In genomic region chr15:58694641-58695398, GRCh38 we compare ENCODE assay signal across 24 cellular contexts. TPM values are rescaled to one million over a fixed set of nuclear protein-coding genes. Genes with fewer than 3 reads are reported as not detected.
A peak's percentile ranks its signal among the peaks of the same experiment; 100 is the strongest.
DNase-seq lines count a peak whose midpoint lies in the region; ATAC-seq and TF ChIP-seq lines count a peak whose summit lies in the region.
"Had no signal": no experiment of that assay in that cellular context is flagged by ENCODE, and none has a peak within 500 bp of the region (broad histone marks: within the 10 kb centered on the region; RNA-seq: fewer than 3 reads in every experiment).

No MANE protein-coding gene starts in this region.

- peaks cover 3% of the 10 kb centered on the region for H3F3A ChIP-seq in neural progenitor cell (ENCODE audit: low read depth)

- CTCF ChIA-PET in Calu3 (lab: Charles Lee) = interaction anchor here (0.7 kb wide), 1 partner anchor 53 kb away, joined by 4 read pairs; no protein-coding TSS in a partner anchor

- H3K9me3 Mint-ChIP-seq in Calu3 (ENCODE audit: low read depth, unreplicated experiment) (peaks cover 8% of the 10 kb centered on the region), neural progenitor cell (peaks cover 41% of the 10 kb centered on the region)
- H3K9me3 Mint-ChIP-seq in activated T-helper 17 cell treated with anti-CD3 and anti-CD28 coated beads, Interleukin-2, amount 50 U/mL, for 72 hours = peaks cover 4% of the 10 kb centered on the region

- no peak for TF ChIP-seq CTCF in Calu3 (IDR thresholded peaks at IDR 0.05; ENCODE audit: unreplicated experiment)
- no peak for TF ChIP-seq CTCF in fibroblast of the aortic adventitia (IDR thresholded peaks at IDR 0.05; ENCODE audit: insufficient read depth, low read length)
- no peak for TF ChIP-seq CTCF in neural progenitor cell (IDR thresholded peaks at IDR 0.05)
- no peak for TF ChIP-seq CTCF in psoas muscle (IDR thresholded peaks at IDR 0.05)

- H4K20me1 ChIP-seq in neural progenitor cell (ENCODE audit: low read depth) = peaks cover 38% of the 10 kb centered on the region

- H3K27me3 Mint-ChIP-seq in Calu3 (ENCODE audit: unreplicated experiment) (no peaks in the 10 kb centered on the region), neural progenitor cell (ENCODE audit: insufficient read depth, low read depth) (no peaks in the 10 kb centered on the region)
- no peaks in the 10 kb centered on the region for H3K27me3 Mint-ChIP-seq in activated T-helper 17 cell treated with anti-CD3 and anti-CD28 coated beads, Interleukin-2, amount 50 U/mL, for 72 hours
- H3K27me3 Mint-ChIP-seq: activated CD4-positive, alpha-beta T cell treated with anti-CD3 and anti-CD28 coated beads, Interleukin-2, amount 10 ng/mL, durations not matched to agents 24 days and 14 days; activated CD8-positive, alpha-beta memory T cell treated with anti-CD3 and anti-CD28 coated beads, Interleukin-2, amount 10 ng/mL, durations not matched to agents 7 days and 5 days had no signal

- peak overlapping the region; percentile 29 for H3K4me2 ChIP-seq in neural progenitor cell

- H3K27ac ChIP-seq in neural progenitor cell = peak overlapping the region; percentile 56
- H3K27ac ChIP-seq in psoas muscle = no peak overlapping the region
- H3K27ac ChIP-seq: colonic mucosa had no signal

- ATAC-seq in activated T-helper 17 cell treated with anti-CD3 and anti-CD28 coated beads, Interleukin-2, amount 50 U/mL, for 72 hours (replicated peaks) = no peak
- ATAC-seq in psoas muscle (no peak), HG03342 (IDR thresholded peaks at IDR 0.05; ENCODE audit: unreplicated experiment) (no peak)
- ATAC-seq: activated CD8-positive, alpha-beta memory T cell treated with anti-CD3 and anti-CD28 coated beads, Interleukin-2, amount 10 ng/mL, durations not matched to agents 7 days and 5 days; activated naive CD4-positive, alpha-beta T cell treated with anti-CD3 and anti-CD28 coated beads, Interleukin-2, amount 50 U/mL, for 72 hours; PC-3 had no signal

- 41 to 52% (median 42%) methylated on average over 3 of the region's 3 CpGs for WGBS in psoas muscle, 3 donors

- H3K4me1 ChIP-seq in neural progenitor cell = peaks cover 15% of the 10 kb centered on the region
- H3K4me1 ChIP-seq in psoas muscle = peaks cover 15% of the 10 kb centered on the region
- H3K4me1 ChIP-seq: colonic mucosa had no signal

- DNase-seq in Calu3 (no peak), fibroblast of the aortic adventitia (ENCODE audit: low read depth) (peak; percentile 28), neural progenitor cell (ENCODE audit: low spot score) (no peak), AML-193 (lab: John Stamatoyannopoulos, UW) (no peak), mucosa of gallbladder (ENCODE audit: low spot score) (no peak), psoas muscle (no peak)
- DNase-seq: activated CD4-positive, alpha-beta T cell treated with anti-CD3 and anti-CD28 coated beads, Interleukin-2, amount 10 ng/mL, durations not matched to agents 24 days and 14 days; activated CD8-positive, alpha-beta memory T cell treated with anti-CD3 and anti-CD28 coated beads, Interleukin-2, amount 10 ng/mL, durations not matched to agents 7 days and 5 days; colonic mucosa; DMS79 treated with DMSO at 0.1 percent for 48 hours; Karpas-422; NCI-H187 treated with DMSO at 0.1 percent for 48 hours; NCI-H226; nucleus accumbens; PC-3; retina; SHP77 treated with DMSO at 0.1 percent for 48 hours; spleen; stimulated activated CD4-positive, alpha-beta T cell treated with anti-CD3 and anti-CD28 coated beads, Interleukin-4, amount 100 ng/mL, for 1 hour; stimulated activated naive CD4-positive, alpha-beta T cell had no signal

- H3K4me3 ChIP-seq in fibroblast of the aortic adventitia (ENCODE audit: low read depth, low read length) = no peak overlapping the region
- H3K4me3 ChIP-seq in neural progenitor cell = no peak overlapping the region
- no peak overlapping the region for H3K4me3 ChIP-seq in psoas muscle
- H3K4me3 ChIP-seq: colonic mucosa, spleen had no signal

- H3K27me3 ChIP-seq in neural progenitor cell (no peaks in the 10 kb centered on the region), psoas muscle (ENCODE audit: insufficient read depth in 3 of 3, low read length in 2 of 3) (no peaks in the 10 kb centered on the region)
- H3K27me3 ChIP-seq: colonic mucosa, spleen had no signal

- peaks cover 99% of the 10 kb centered on the region for H3K79me2 ChIP-seq in neural progenitor cell (ENCODE audit: low read depth)

- H3K9ac ChIP-seq in neural progenitor cell = no peak overlapping the region

- no peak overlapping the region for H3K27ac Mint-ChIP-seq in Calu3 (ENCODE audit: unreplicated experiment)
- H3K27ac Mint-ChIP-seq in activated T-helper 17 cell treated with anti-CD3 and anti-CD28 coated beads, Interleukin-2, amount 50 U/mL, for 72 hours = peak overlapping the region; percentile 41
- H3K27ac Mint-ChIP-seq in neural progenitor cell = peak overlapping the region; percentile 39
- H3K27ac Mint-ChIP-seq: activated CD4-positive, alpha-beta T cell treated with anti-CD3 and anti-CD28 coated beads, Interleukin-2, amount 10 ng/mL, durations not matched to agents 24 days and 14 days; activated CD8-positive, alpha-beta memory T cell treated with anti-CD3 and anti-CD28 coated beads, Interleukin-2, amount 10 ng/mL, durations not matched to agents 7 days and 5 days; activated naive CD4-positive, alpha-beta T cell treated with anti-CD3 and anti-CD28 coated beads, Interleukin-2, amount 50 U/mL, for 72 hours; activated T-helper 1 cell treated with anti-CD3 and anti-CD28 coated beads, Interleukin-12 subunit alpha, Interleukin-12 subunit beta, Interleukin-2, Interleukin-4 antibody, amounts not matched to agents 30 ng/mL and 10 ng/mL and 1 ng/mL, durations not matched to agents 14 hours and 24 hours and 36 hours had no signal

- H3K4me1 Mint-ChIP-seq in Calu3 (ENCODE audit: low read depth, unreplicated experiment) (peaks cover 34% of the 10 kb centered on the region), neural progenitor cell (no peaks in the 10 kb centered on the region)
- peaks cover 42% of the 10 kb centered on the region for H3K4me1 Mint-ChIP-seq in activated T-helper 17 cell treated with anti-CD3 and anti-CD28 coated beads, Interleukin-2, amount 50 U/mL, for 72 hours

- H3K36me3 Mint-ChIP-seq in Calu3 (ENCODE audit: insufficient read depth, unreplicated experiment) (peaks cover 34% of the 10 kb centered on the region), neural progenitor cell (peaks cover 45% of the 10 kb centered on the region)
- peaks cover 18% of the 10 kb centered on the region for H3K36me3 Mint-ChIP-seq in activated T-helper 17 cell treated with anti-CD3 and anti-CD28 coated beads, Interleukin-2, amount 50 U/mL, for 72 hours (ENCODE audit: low read depth)

- H3K4me3 Mint-ChIP-seq in Calu3 (ENCODE audit: low read depth, unreplicated experiment) (no peak overlapping the region), neural progenitor cell (no peak overlapping the region)
- H3K4me3 Mint-ChIP-seq in activated T-helper 17 cell treated with anti-CD3 and anti-CD28 coated beads, Interleukin-2, amount 50 U/mL, for 72 hours = no peak overlapping the region
- H3K4me3 Mint-ChIP-seq: activated CD4-positive, alpha-beta T cell treated with anti-CD3 and anti-CD28 coated beads, Interleukin-2, amount 10 ng/mL, durations not matched to agents 24 days and 14 days; activated CD8-positive, alpha-beta memory T cell treated with anti-CD3 and anti-CD28 coated beads, Interleukin-2, amount 10 ng/mL, durations not matched to agents 7 days and 5 days; activated T-helper 1 cell treated with anti-CD3 and anti-CD28 coated beads, Interleukin-12 subunit alpha, Interleukin-12 subunit beta, Interleukin-2, Interleukin-4 antibody, amounts not matched to agents 30 ng/mL and 10 ng/mL and 1 ng/mL, durations not matched to agents 14 hours and 24 hours and 36 hours had no signal

- H3K9me3 ChIP-seq in neural progenitor cell (ENCODE audit: low read depth) (peaks cover 3% of the 10 kb centered on the region), psoas muscle (peaks cover 8% of the 10 kb centered on the region)
- H3K9me3 ChIP-seq: colonic mucosa had no signal

- TSS peak; percentile 11 for BruUV-seq in Calu3 (replicated peaks; lab: Mats Ljungman, UMichigan)

- intact Hi-C loops in Calu3 (cut with micrococcal nuclease; ENCODE audit: unreplicated experiment) = no loop called here
- intact Hi-C loops in psoas muscle (cut with DNase I) = no loop called here

- H3K36me3 ChIP-seq in neural progenitor cell (peaks cover 6% of the 10 kb centered on the region), psoas muscle (ENCODE audit: insufficient read depth in 1 of 2, low read depth in 1 of 2) (no peaks in the 10 kb centered on the region)
- H3K36me3 ChIP-seq: colonic mucosa had no signal

- no peak overlapping the region for H2AFZ ChIP-seq in neural progenitor cell (replicated peaks)

RNA-seq across cellular contexts. Expression of gene ADAM10, which starts 54.7 kb away (rescaled TPM):
- total RNA-seq in Calu3 (2022) (407 and 474 TPM in 2 replicates), fibroblast of the aortic adventitia (ENCODE audit: low replicate concordance) (98.9 and 255 TPM in 2 replicates), neural progenitor cell (ENCODE audit: low replicate concordance) (150 and 153 TPM in 2 replicates), mucosa of gallbladder (134 TPM), psoas muscle (10 to 100 TPM; 33.1 to 37.9 (median 36.5) TPM)
- total RNA-seq in activated T-helper 17 cell treated with anti-CD3 and anti-CD28 coated beads, Interleukin-2, amount 50 U/mL, for 72 hours = 10 to 100 TPM; 85.3 to 93.0 TPM
- polyA plus RNA-seq in psoas muscle = 10 to 100 TPM in 2 of 3 donors, 1 to 10 TPM in 1; 7.9 to 24.7 (median 10.8) TPM
